In the genomic region with DNA sequence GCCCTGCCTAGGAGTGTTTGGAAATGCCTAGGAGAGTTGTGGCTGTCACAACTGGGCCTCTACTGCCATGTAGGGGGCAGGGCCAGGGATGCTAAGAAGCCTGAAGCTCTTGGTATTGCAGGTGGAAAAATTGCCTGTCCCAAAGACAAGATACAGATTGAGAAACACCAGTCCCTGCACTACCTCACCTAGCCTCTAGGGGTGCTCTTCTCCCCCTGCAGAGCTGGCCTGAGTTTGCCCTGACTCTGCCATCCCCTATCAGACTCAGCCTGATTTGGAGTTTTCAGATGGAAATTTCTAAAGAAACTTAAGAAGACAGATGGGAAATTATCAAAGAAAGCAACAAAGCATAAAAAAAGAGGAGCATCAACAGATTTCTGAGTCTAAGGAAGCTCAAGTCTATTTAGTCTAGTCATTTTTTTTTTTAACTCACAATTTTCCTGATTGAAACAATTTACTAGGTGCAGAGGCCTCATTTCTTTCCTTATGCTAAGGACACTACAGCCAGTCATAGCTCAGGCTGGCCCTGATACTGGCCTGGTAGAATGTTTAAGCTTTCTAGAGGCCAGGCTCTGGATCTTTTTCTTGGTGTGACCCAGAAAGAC, we compare ENCODE assay signal across 1 cellular context.
TF ChIP-seq lines count a peak whose summit lies in the region.

No MANE protein-coding gene starts in this region.

TF ChIP-seq in K562, 482 proteins besides CTCF, POLR2A, EP300 and RAD21 (continued from another document):
- TF ChIP-seq CREM (IDR thresholded peaks at IDR 0.05; ENCODE audit: low read depth) = 0 out of 2 replicates have a peak, but pooled peaks have one; percentile 24
- no peak for TF ChIP-seq HNRNPLL (IDR thresholded peaks at IDR 0.05; ENCODE audit: low read depth, low read length, poor library complexity, severe bottlenecking)
- TF ChIP-seq, protein P1, sequence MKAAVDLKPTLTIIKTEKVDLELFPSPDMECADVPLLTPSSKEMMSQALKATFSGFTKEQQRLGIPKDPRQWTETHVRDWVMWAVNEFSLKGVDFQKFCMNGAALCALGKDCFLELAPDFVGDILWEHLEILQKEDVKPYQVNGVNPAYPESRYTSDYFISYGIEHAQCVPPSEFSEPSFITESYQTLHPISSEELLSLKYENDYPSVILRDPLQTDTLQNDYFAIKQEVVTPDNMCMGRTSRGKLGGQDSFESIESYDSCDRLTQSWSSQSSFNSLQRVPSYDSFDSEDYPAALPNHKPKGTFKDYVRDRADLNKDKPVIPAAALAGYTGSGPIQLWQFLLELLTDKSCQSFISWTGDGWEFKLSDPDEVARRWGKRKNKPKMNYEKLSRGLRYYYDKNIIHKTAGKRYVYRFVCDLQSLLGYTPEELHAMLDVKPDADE (conservative IDR thresholded peaks at IDR 0.05; ENCODE audit: control insufficient read depth, low read depth, low read length) = no peak
- no peak for TF ChIP-seq MAFK (IDR thresholded peaks at IDR 0.05; ENCODE audit: low read length)
- TF ChIP-seq U2AF2 (optimal IDR thresholded peaks at IDR 0.05; ENCODE audit: low read depth, low read length) = no peak
- 0 out of 2 replicates have a peak, but pooled peaks have one; percentile 16 for TF ChIP-seq MYC (IDR thresholded peaks at IDR 0.05; ENCODE audit: low read depth, low read length)
- TF ChIP-seq MYC (CRISPR knock-in tag; IDR thresholded peaks at IDR 0.05; ENCODE audit: borderline replicate concordance, low read depth) = no peak
- 0 out of 4 replicates have a peak, but pooled peaks of 1 of the 2 experiments have one; percentile 10 for TF ChIP-seq NRF1 (conservative IDR thresholded peaks at IDR 0.05 in 1 of 2, IDR thresholded peaks at IDR 0.05 in 1 of 2)
- no peak for TF ChIP-seq TFAM (CRISPR knock-in tag; conservative IDR thresholded peaks at IDR 0.05)
- peak; percentile 83 for TF ChIP-seq CEBPB (tag; IDR thresholded peaks at IDR 0.05)
- no peak for TF ChIP-seq NFXL1 (CRISPR knock-in tag; IDR thresholded peaks at IDR 0.05)
- no peak for TF ChIP-seq MXI1 (IDR thresholded peaks at IDR 0.05; ENCODE audit: low read depth, low read length)
- TF ChIP-seq, protein P2, sequence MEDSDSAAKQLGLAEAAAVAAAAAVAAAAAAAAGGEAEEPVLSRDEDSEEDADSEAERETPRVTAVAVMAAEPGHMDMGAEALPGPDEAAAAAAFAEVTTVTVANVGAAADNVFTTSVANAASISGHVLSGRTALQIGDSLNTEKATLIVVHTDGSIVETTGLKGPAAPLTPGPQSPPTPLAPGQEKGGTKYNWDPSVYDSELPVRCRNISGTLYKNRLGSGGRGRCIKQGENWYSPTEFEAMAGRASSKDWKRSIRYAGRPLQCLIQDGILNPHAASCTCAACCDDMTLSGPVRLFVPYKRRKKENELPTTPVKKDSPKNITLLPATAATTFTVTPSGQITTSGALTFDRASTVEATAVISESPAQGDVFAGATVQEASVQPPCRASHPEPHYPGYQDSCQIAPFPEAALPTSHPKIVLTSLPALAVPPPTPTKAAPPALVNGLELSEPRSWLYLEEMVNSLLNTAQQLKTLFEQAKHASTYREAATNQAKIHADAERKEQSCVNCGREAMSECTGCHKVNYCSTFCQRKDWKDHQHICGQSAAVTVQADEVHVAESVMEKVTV (CRISPR knock-in tag; IDR thresholded peaks at IDR 0.05) = 0 out of 2 replicates have a peak, but pooled peaks have one; percentile 32
- TF ChIP-seq ZNF263 (CRISPR knock-in tag; IDR thresholded peaks at IDR 0.05; ENCODE audit: borderline replicate concordance) = no peak
- no peak for TF ChIP-seq ZNF133 (CRISPR knock-in tag; IDR thresholded peaks at IDR 0.05)
- no peak for TF ChIP-seq PATZ1 (CRISPR knock-in tag; IDR thresholded peaks at IDR 0.05; ENCODE audit: borderline replicate concordance)
- peak; percentile 58; the same call in 1 of the 2 replicates for TF ChIP-seq KLF16 (IDR thresholded peaks at IDR 0.05)
- TF ChIP-seq SMAD2 (IDR thresholded peaks at IDR 0.05; ENCODE audit: low read depth, low read length) = no peak
- no peak for TF ChIP-seq NFIX (CRISPR knock-in tag; IDR thresholded peaks at IDR 0.05; ENCODE audit: low read depth)
- no peak for TF ChIP-seq E2F4 (CRISPR knock-in tag; IDR thresholded peaks at IDR 0.05; ENCODE audit: low read depth)
- TF ChIP-seq, protein P3, sequence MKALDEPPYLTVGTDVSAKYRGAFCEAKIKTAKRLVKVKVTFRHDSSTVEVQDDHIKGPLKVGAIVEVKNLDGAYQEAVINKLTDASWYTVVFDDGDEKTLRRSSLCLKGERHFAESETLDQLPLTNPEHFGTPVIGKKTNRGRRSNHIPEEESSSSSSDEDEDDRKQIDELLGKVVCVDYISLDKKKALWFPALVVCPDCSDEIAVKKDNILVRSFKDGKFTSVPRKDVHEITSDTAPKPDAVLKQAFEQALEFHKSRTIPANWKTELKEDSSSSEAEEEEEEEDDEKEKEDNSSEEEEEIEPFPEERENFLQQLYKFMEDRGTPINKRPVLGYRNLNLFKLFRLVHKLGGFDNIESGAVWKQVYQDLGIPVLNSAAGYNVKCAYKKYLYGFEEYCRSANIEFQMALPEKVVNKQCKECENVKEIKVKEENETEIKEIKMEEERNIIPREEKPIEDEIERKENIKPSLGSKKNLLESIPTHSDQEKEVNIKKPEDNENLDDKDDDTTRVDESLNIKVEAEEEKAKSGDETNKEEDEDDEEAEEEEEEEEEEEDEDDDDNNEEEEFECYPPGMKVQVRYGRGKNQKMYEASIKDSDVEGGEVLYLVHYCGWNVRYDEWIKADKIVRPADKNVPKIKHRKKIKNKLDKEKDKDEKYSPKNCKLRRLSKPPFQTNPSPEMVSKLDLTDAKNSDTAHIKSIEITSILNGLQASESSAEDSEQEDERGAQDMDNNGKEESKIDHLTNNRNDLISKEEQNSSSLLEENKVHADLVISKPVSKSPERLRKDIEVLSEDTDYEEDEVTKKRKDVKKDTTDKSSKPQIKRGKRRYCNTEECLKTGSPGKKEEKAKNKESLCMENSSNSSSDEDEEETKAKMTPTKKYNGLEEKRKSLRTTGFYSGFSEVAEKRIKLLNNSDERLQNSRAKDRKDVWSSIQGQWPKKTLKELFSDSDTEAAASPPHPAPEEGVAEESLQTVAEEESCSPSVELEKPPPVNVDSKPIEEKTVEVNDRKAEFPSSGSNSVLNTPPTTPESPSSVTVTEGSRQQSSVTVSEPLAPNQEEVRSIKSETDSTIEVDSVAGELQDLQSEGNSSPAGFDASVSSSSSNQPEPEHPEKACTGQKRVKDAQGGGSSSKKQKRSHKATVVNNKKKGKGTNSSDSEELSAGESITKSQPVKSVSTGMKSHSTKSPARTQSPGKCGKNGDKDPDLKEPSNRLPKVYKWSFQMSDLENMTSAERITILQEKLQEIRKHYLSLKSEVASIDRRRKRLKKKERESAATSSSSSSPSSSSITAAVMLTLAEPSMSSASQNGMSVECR (CRISPR knock-in tag; IDR thresholded peaks at IDR 0.05) = no peak
